In genomic region chr15:25742421-25743159, GRCh38 we compare ENCODE assay signal across 18 cellular contexts.
A peak's percentile ranks its signal among the peaks of the same experiment; 100 is the strongest.
DNase-seq lines count a peak whose midpoint lies in the region; ATAC-seq and TF ChIP-seq lines count a peak whose summit lies in the region.
"Had no signal": no experiment of that assay in that cellular context is flagged by ENCODE, and none has a peak within 500 bp of the region (broad histone marks: within the 10 kb centered on the region; RNA-seq: fewer than 3 reads in every experiment).

No MANE protein-coding gene starts in this region.

- H3K9me3 ChIP-seq in BLaER1 treated with 17β-estradiol and CSF1 and Interleukin-3, amounts not matched to agents 10 nM and 100 nM (replicated peaks in 1 of 11), result no peaks in the 10 kb centered on the region
- H3K9me3 ChIP-seq in esophagus muscularis mucosa (no peaks in the 10 kb centered on the region), neuronal stem cell (replicated peaks in 1 of 2; ENCODE audit: control insufficient read depth in 2 of 2, insufficient read depth in 1 of 2, low read depth in 1 of 2, low read length in 2 of 2) (peaks cover 0 to 3% of the 10 kb centered on the region in 2 donors)

- H3K14ac ChIP-seq in neuronal stem cell (ENCODE audit: low read length), result no peak overlapping the region

- no peak overlapping the region for H2BK120ac ChIP-seq in neuronal stem cell (ENCODE audit: low read depth, low read length)

- peak overlapping the region in 6 of 11 experiments; percentile 75 to 93 (median 87); a peak in 9 of 22 replicates for H3K4me2 ChIP-seq in BLaER1 treated with 17β-estradiol and CSF1 and Interleukin-3, amounts not matched to agents 10 nM and 100 nM
- H3K4me2 ChIP-seq in neuronal stem cell (ENCODE audit: insufficient read depth, low read length, poor library complexity, severe bottlenecking), result peak overlapping the region; percentile 21
- H3K4me2 ChIP-seq: KMS-11 had no signal

- no peak overlapping the region for H3K9ac ChIP-seq in BLaER1 treated with 17β-estradiol and CSF1 and Interleukin-3, amounts not matched to agents 10 nM and 100 nM
- H3K9ac ChIP-seq in neuronal stem cell (ENCODE audit: low read depth, low read length, poor library complexity), result no peak overlapping the region
- H3K9ac ChIP-seq: KMS-11 had no signal

- 85% methylated on average over 15 of the region's 15 CpGs for WGBS in esophagus muscularis mucosa
- WGBS in neuronal stem cell (ENCODE audit: extremely low coverage in 2 of 2, insufficient read length in 2 of 2, insufficient replicate concordance in 1 of 2), 2 donors, result no CpG with 5 or more reads among the region's 15 CpGs

- no peak overlapping the region for H4K91ac ChIP-seq in neuronal stem cell (ENCODE audit: low read depth, low read length, poor library complexity)

- peak overlapping the region; percentile 5 for H3K18ac ChIP-seq in neuronal stem cell (ENCODE audit: low read length)

- no peak for TF ChIP-seq EP300 in esophagus muscularis mucosa (IDR thresholded peaks at IDR 0.05)

- no peak overlapping the region for H4K8ac ChIP-seq in neuronal stem cell (ENCODE audit: low read depth, low read length)

- H3K4me3 ChIP-seq in BLaER1 treated with 17β-estradiol and CSF1 and Interleukin-3, amounts not matched to agents 10 nM and 100 nM, result no peak overlapping the region
- H3K4me3 ChIP-seq in esophagus muscularis mucosa (no peak overlapping the region), neuronal stem cell (ENCODE audit: low read length in 2 of 2) (peak overlapping the region in 1 of 2 donors; percentile 19)

- H3K27me3 ChIP-seq in BLaER1 treated with 17β-estradiol and CSF1 and Interleukin-3, amounts not matched to agents 10 nM and 100 nM, result peaks cover 0 to 39% (median 12%) of the 10 kb centered on the region in 11 experiments; a peak in 14 of 22 replicates
- peaks cover 0 to 4% (median 0%) of the 10 kb centered on the region in 4 donors for H3K27me3 ChIP-seq in esophagus muscularis mucosa
- H3K27me3 ChIP-seq in neuronal stem cell (ENCODE audit: control insufficient read depth in 3 of 3, insufficient read depth in 3 of 3, low read depth in 1 of 3, low read length in 3 of 3), result no peaks in the 10 kb centered on the region
- no peaks in the 10 kb centered on the region for H3K27me3 ChIP-seq in foreskin keratinocyte

- H3K79me1 ChIP-seq in neuronal stem cell (ENCODE audit: low read depth, low read length), result no peaks in the 10 kb centered on the region

- no peaks in the 10 kb centered on the region for H3K36me3 ChIP-seq in BLaER1 treated with 17β-estradiol and CSF1 and Interleukin-3, amounts not matched to agents 10 nM and 100 nM
- no peaks in the 10 kb centered on the region for H3K36me3 ChIP-seq in esophagus muscularis mucosa
- no peaks in the 10 kb centered on the region for H3K36me3 ChIP-seq in neuronal stem cell (replicated peaks in 1 of 2; ENCODE audit: control insufficient read depth in 2 of 2, insufficient read depth in 2 of 2, low read length in 2 of 2)

- H2AK5ac ChIP-seq in neuronal stem cell (ENCODE audit: low read depth, low read length), result no peak overlapping the region

- H2BK5ac ChIP-seq in neuronal stem cell (ENCODE audit: low read length), result no peak overlapping the region

- intact Hi-C loops in esophagus muscularis mucosa (cut with DNase I), result loop anchor here (5.0 kb wide), 1 partner anchor 35 kb away; no protein-coding TSS in a partner anchor

- no peak overlapping the region for H3K4ac ChIP-seq in neuronal stem cell (ENCODE audit: low read length)

- no peak overlapping the region for H3K27ac ChIP-seq in BLaER1 treated with 17β-estradiol and CSF1 and Interleukin-3, amounts not matched to agents 10 nM and 100 nM
- peak overlapping the region; percentile 23 to 54 (median 34) for H3K27ac ChIP-seq in esophagus muscularis mucosa (replicated peaks in 1 of 4)
- H3K27ac ChIP-seq in neuronal stem cell (replicated peaks; ENCODE audit: low read length), result peak overlapping the region; percentile 76
- H3K27ac ChIP-seq in foreskin keratinocyte, result no peak overlapping the region
- H3K27ac ChIP-seq: KMS-11 had no signal

- peaks cover 30 to 54% (median 47%) of the 10 kb centered on the region in 10 experiments for H3K4me1 ChIP-seq in BLaER1 treated with 17β-estradiol and CSF1 and Interleukin-3, amounts not matched to agents 10 nM and 100 nM
- H3K4me1 ChIP-seq in esophagus muscularis mucosa (peaks cover 11 to 54% (median 48%) of the 10 kb centered on the region in 4 donors), neuronal stem cell (ENCODE audit: control insufficient read depth in 2 of 2, insufficient read depth in 1 of 2, low read depth in 1 of 2, low read length in 2 of 2) (peaks cover 12 to 16% of the 10 kb centered on the region in 2 donors), foreskin keratinocyte (no peaks in the 10 kb centered on the region)

- H3K23ac ChIP-seq in neuronal stem cell (ENCODE audit: low read depth, low read length, poor library complexity), result no peak overlapping the region

- ATAC-seq in GM21390 (IDR thresholded peaks at IDR 0.05; ENCODE audit: unreplicated experiment) (no peak), HG02870 (IDR thresholded peaks at IDR 0.05; ENCODE audit: unreplicated experiment) (no peak), foreskin keratinocyte (no peak)
- ATAC-seq: HepG2 had no signal

- TF ChIP-seq POLR2A in esophagus muscularis mucosa (IDR thresholded peaks at IDR 0.05; ENCODE audit: low read depth), result no peak

- H2AFZ ChIP-seq in neuronal stem cell (ENCODE audit: low read length), result peak overlapping the region; percentile 87

- TF ChIP-seq CTCF in esophagus muscularis mucosa (IDR thresholded peaks at IDR 0.05) (no peak), foreskin keratinocyte (conservative IDR thresholded peaks at IDR 0.05) (no peak)

- H2BK15ac ChIP-seq in neuronal stem cell (ENCODE audit: low read length), result no peak overlapping the region

- peaks cover 0 to 48% (median 38%) of the 10 kb centered on the region in 11 experiments; a peak in 18 of 22 replicates for H4K20me1 ChIP-seq in BLaER1 treated with 17β-estradiol and CSF1 and Interleukin-3, amounts not matched to agents 10 nM and 100 nM

- no peak overlapping the region for H2BK12ac ChIP-seq in neuronal stem cell (ENCODE audit: low read length)

- DNase-seq in NCI-H128 (lab: John Stamatoyannopoulos, UW; ENCODE audit: unreplicated experiment) (peak; percentile 14), esophagus muscularis mucosa (ENCODE audit: extremely low spot score) (peak; percentile 82), neuronal stem cell (ENCODE audit: low spot score) (no peak), foreskin keratinocyte (no peak)
- DNase-seq: CD8-positive, alpha-beta memory T cell; DMS 273 treated with DMSO at 0.1 percent for 48 hours; GOT3; HFFc6; NCI-H1092 treated with DMSO at 0.1 percent for 48 hours; NCI-H1694 treated with DMSO at 0.1 percent for 48 hours; NCI-H2171; NCI-H446 treated with DMSO at 0.1 percent for 48 hours; NCI-H774 had no signal

Comparison
In these comparisons a context has a peak if more than half of its experiments do, and no peak if none do; other contexts are left out.
1. H3K27ac ChIP-seq: peak in esophagus muscularis mucosa (4 of 4) and neuronal stem cell (single experiment); none in BLaER1 treated with 17β-estradiol and CSF1 and Interleukin-3, amounts not matched to agents 10 nM and 100 nM (0 of 11) and foreskin keratinocyte (single experiment).
2. DNase-seq: peak in NCI-H128 (single experiment) and esophagus muscularis mucosa (single experiment); none in neuronal stem cell (single experiment) and foreskin keratinocyte (0 of 2).